In the genomic region with DNA sequence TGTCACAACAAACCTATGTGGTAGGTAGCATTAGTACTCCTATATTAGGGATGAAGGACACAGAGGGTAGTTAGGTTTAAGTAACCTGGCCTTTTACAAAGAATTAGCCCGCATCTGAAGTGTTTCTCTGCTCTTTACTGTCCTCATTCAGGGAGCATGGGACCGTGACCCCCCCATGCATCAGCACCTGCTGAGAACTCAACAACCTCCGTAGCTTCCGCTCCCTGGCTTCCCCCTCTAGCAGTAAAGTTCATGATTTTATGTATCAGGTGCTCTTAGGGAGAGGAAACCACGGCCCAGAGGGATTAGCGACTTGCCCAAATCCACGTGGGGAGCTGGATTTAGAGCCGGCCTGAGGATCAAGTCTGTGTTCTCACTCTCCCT, we compare ENCODE assay signal across 10 cellular contexts.
DNase-seq lines count a peak whose midpoint lies in the region; ATAC-seq and TF ChIP-seq lines count a peak whose summit lies in the region.
"Had no signal": no experiment of that assay in that cellular context is flagged by ENCODE, and none has a peak within 500 bp of the region (broad histone marks: within the 10 kb centered on the region; RNA-seq: fewer than 3 reads in every experiment).

No MANE protein-coding gene starts in this region.

- H3K4me1 Mint-ChIP-seq in activated T-cell treated with anti-CD3 and anti-CD28 coated beads, Interleukin-2, amount 50 U/mL, for 4 hours (ENCODE audit: low read depth), result peaks cover 4% of the 10 kb centered on the region

- WGBS in hepatocyte (ENCODE audit: low lambda C conversion rate, missing lambda C conversion rate), result 38% methylated on average over 8 of the region's 8 CpGs
- 20% methylated on average over 8 of the region's 8 CpGs for WGBS in thymus
- 28 to 33% methylated on average over 8 of the region's 8 CpGs for WGBS in sigmoid colon, 2 donors

- peak overlapping the region; percentile 14 for H3K4me3 Mint-ChIP-seq in activated T-cell treated with anti-CD3 and anti-CD28 coated beads, Interleukin-2, amount 50 U/mL, for 4 hours

- H3K27ac ChIP-seq in hepatocyte (no peak overlapping the region), thymus (ENCODE audit: low read depth) (peak overlapping the region; percentile 50), sigmoid colon (no peak overlapping the region)

- H2AFZ ChIP-seq in hepatocyte, result no peak overlapping the region

- no peaks in the 10 kb centered on the region for H4K20me1 ChIP-seq in hepatocyte (ENCODE audit: insufficient read depth, poor library complexity, severe bottlenecking)

- ATAC-seq in activated T-cell treated with anti-CD3 and anti-CD28 coated beads, Interleukin-2, amount 50 U/mL, for 4 hours, result no peak
- peak; percentile 55 for ATAC-seq in HG03175 (IDR thresholded peaks at IDR 0.05; ENCODE audit: unreplicated experiment)
- ATAC-seq in GM21619 (IDR thresholded peaks at IDR 0.05; ENCODE audit: unreplicated experiment), result no peak
- no peak for ATAC-seq in GM21360 (IDR thresholded peaks at IDR 0.05; ENCODE audit: unreplicated experiment)

- no peaks in the 10 kb centered on the region for H3K9me3 ChIP-seq in hepatocyte (ENCODE audit: low read depth)
- H3K9me3 ChIP-seq in thymus (ENCODE audit: control insufficient read depth), result no peaks in the 10 kb centered on the region
- no peaks in the 10 kb centered on the region for H3K9me3 ChIP-seq in sigmoid colon

- H3K9me3 Mint-ChIP-seq in activated T-cell treated with anti-CD3 and anti-CD28 coated beads, Interleukin-2, amount 50 U/mL, for 4 hours, result peaks cover 11% of the 10 kb centered on the region

- H3K9me2 ChIP-seq in hepatocyte (replicated peaks; ENCODE audit: insufficient read depth), result no peaks in the 10 kb centered on the region

- H3K36me3 Mint-ChIP-seq in activated T-cell treated with anti-CD3 and anti-CD28 coated beads, Interleukin-2, amount 50 U/mL, for 4 hours (ENCODE audit: insufficient read depth), result no peaks in the 10 kb centered on the region

- peak overlapping the region; percentile 62 for H3K4me2 ChIP-seq in hepatocyte

- TF ChIP-seq CTCF in hepatocyte (IDR thresholded peaks at IDR 0.05; ENCODE audit: poor library complexity) (no peak), sigmoid colon (IDR thresholded peaks at IDR 0.05) (no peak)

- no peaks in the 10 kb centered on the region for H3K27me3 Mint-ChIP-seq in activated T-cell treated with anti-CD3 and anti-CD28 coated beads, Interleukin-2, amount 50 U/mL, for 4 hours (ENCODE audit: low read depth)

- H3K36me3 ChIP-seq in hepatocyte (replicated peaks; ENCODE audit: insufficient read depth, low read depth) (no peaks in the 10 kb centered on the region), thymus (ENCODE audit: control insufficient read depth, insufficient read depth) (no peaks in the 10 kb centered on the region), sigmoid colon (no peaks in the 10 kb centered on the region)

- no peaks in the 10 kb centered on the region for H3K79me2 ChIP-seq in hepatocyte

- H3K4me1 ChIP-seq in hepatocyte (ENCODE audit: insufficient read depth), result no peaks in the 10 kb centered on the region
- peaks cover 33% of the 10 kb centered on the region for H3K4me1 ChIP-seq in thymus (ENCODE audit: control insufficient read depth, insufficient read depth, low read length)
- H3K4me1 ChIP-seq in sigmoid colon, result peaks cover 0 to 16% (median 8%) of the 10 kb centered on the region in 4 donors

- DNase-seq in activated T-cell treated with anti-CD3 and anti-CD28 coated beads, Interleukin-2, amount 50 U/mL, for 4 hours, result no peak
- no peak for DNase-seq in activated T-cell treated with anti-CD3 and anti-CD28 coated beads, Interleukin-2, amount 50 U/mL, for 48 hours
- no peak for DNase-seq in hepatocyte (ENCODE audit: low spot score)
- no peak for DNase-seq in sigmoid colon
- DNase-seq: GF-D8, Kasumi-1 had no signal

- H3K27me3 ChIP-seq in hepatocyte (no peaks in the 10 kb centered on the region), thymus (ENCODE audit: control insufficient read depth, insufficient read depth) (no peaks in the 10 kb centered on the region), sigmoid colon (peaks cover 0 to 3% (median 3%) of the 10 kb centered on the region in 3 donors)

- no peak for TF ChIP-seq EP300 in sigmoid colon (IDR thresholded peaks at IDR 0.05)

- intact Hi-C loops in sigmoid colon (cut with DNase I), result no loop called here

- H3K4me3 ChIP-seq in hepatocyte (no peak overlapping the region), thymus (ENCODE audit: low read length) (peak overlapping the region; percentile 14), sigmoid colon (peak overlapping the region in 1 of 4 donors; percentile 1)

- TF ChIP-seq POLR2A in sigmoid colon (IDR thresholded peaks at IDR 0.05), result no peak
